38 cellular contexts compared by ENCODE assay signal in genomic region chr4:118026806-118027205, GRCh38. TPM values are rescaled to one million over a fixed set of nuclear protein-coding genes. Genes with fewer than 3 reads are reported as not detected.
"Had no signal": no experiment of that assay in that cellular context is flagged by ENCODE, and none has a peak within 500 bp of the region (broad histone marks: within the 10 kb centered on the region; RNA-seq: fewer than 3 reads in every experiment).

No MANE protein-coding gene starts in this region.

- H3K27ac ChIP-seq: adrenal gland, body of pancreas, brain microvascular endothelial cell, cardiac muscle cell, VCaP had no signal

- H3K36me3 ChIP-seq: adrenal gland, brain microvascular endothelial cell, cardiac muscle cell had no signal

- DNase-seq: activated B cell treated with CpG ODN at 0.5 μM for 24 hours; activated CD4-positive, alpha-beta memory T cell treated with anti-CD3 and anti-CD28 coated beads for 36 hours; activated CD4-positive, alpha-beta T cell treated with anti-CD3 and anti-CD28 coated beads for 4 hours; activated CD4-positive, alpha-beta T cell treated with anti-CD3 and anti-CD28 coated beads, Interleukin-2, amount 10 ng/mL, durations not matched to agents 24 days and 14 days; activated CD4-positive, alpha-beta T cell treated with anti-CD3 and anti-CD28 coated beads, Interleukin-2, amount 50 U/mL, for 1 hour; activated CD4-positive, alpha-beta T cell treated with anti-CD3 and anti-CD28 coated beads, Interleukin-2, amount 50 U/mL, for 4 hours; activated CD4-positive, CD25-positive, alpha-beta regulatory T cell treated with anti-CD3 and anti-CD28 coated beads, Interleukin-2, amount 50 U/mL, for 72 hours; activated CD8-positive, alpha-beta memory T cell treated with anti-CD3 and anti-CD28 coated beads, Interleukin-2, amount 50 U/mL, for 4 hours; activated CD8-positive, alpha-beta T cell treated with anti-CD3 and anti-CD28 coated beads for 36 hours; activated effector memory CD4-positive, alpha-beta T cell treated with anti-CD3 and anti-CD28 coated beads, Interleukin-2, amount 50 U/mL, for 16 hours; activated gamma-delta T cell treated with Interleukin-2 at 50 U/mL for 16 hours; activated naive CD4-positive, alpha-beta T cell; activated naive CD4-positive, alpha-beta T cell treated with anti-CD3 and anti-CD28 coated beads for 36 hours; activated naive CD4-positive, alpha-beta T cell treated with anti-CD3 and anti-CD28 coated beads, Interleukin-2, amount 50 U/mL, for 16 hours; activated naive CD8-positive, alpha-beta T cell treated with anti-CD3 and anti-CD28 coated beads for 36 hours; activated T-cell treated with anti-CD3 and anti-CD28 coated beads for 4 hours; activated T-cell treated with anti-CD3 and anti-CD28 coated beads, Interleukin-2, amount 50 U/mL, for 1 hour; activated T-cell treated with anti-CD3 and anti-CD28 coated beads, Interleukin-2, amount 50 U/mL, for 4 hours; activated T-cell treated with anti-CD3 and anti-CD28 coated beads, Interleukin-2, amount 50 U/mL, for 72 hours; adrenal gland; amniotic stem cell; aorta; body of pancreas; brain microvascular endothelial cell; caudate nucleus; cerebellar nuclear complex; T-helper 1 cell; T-helper 2 cell; T-helper 9 cell had no signal

- H3K27me3 ChIP-seq: adrenal gland, body of pancreas, brain microvascular endothelial cell, cardiac muscle cell had no signal

- H3K9me3 ChIP-seq: adrenal gland, body of pancreas had no signal

- H3K4me3 ChIP-seq: adrenal gland, body of pancreas, cardiac muscle cell had no signal

- ATAC-seq: activated CD8-positive, alpha-beta T cell treated with anti-CD3 and anti-CD28 coated beads for 36 hours; activated naive CD4-positive, alpha-beta T cell treated with anti-CD3 and anti-CD28 coated beads, Interleukin-2, amount 50 U/mL, for 72 hours; activated T-cell treated with anti-CD3 and anti-CD28 coated beads, Interleukin-2, amount 50 U/mL, for 4 hours; activated T-cell treated with anti-CD3 and anti-CD28 coated beads, Interleukin-2, amount 50 U/mL, for 72 hours; activated T-helper 17 cell treated with anti-CD3 and anti-CD28 coated beads, Interleukin-2, amount 50 U/mL, for 72 hours; body of pancreas had no signal

- FAIRE-seq: astrocyte, bronchial epithelial cell, TTC549 had no signal

- H3K4me1 ChIP-seq: adrenal gland, body of pancreas had no signal

RNA-seq across cellular contexts. Expression of gene NDST3, which starts 7.5 kb away (rescaled TPM):
- total RNA-seq: activated B cell treated with CpG ODN at 0.5 μM for 24 hours; activated CD4-positive, alpha-beta memory T cell treated with anti-CD3 and anti-CD28 coated beads for 36 hours; activated CD4-positive, alpha-beta T cell treated with anti-CD3 and anti-CD28 coated beads, Interleukin-2, amount 10 ng/mL, durations not matched to agents 24 days and 14 days; activated CD8-positive, alpha-beta memory T cell treated with anti-CD3 and anti-CD28 coated beads for 36 hours; activated CD8-positive, alpha-beta T cell treated with anti-CD3 and anti-CD28 coated beads for 36 hours; activated naive CD4-positive, alpha-beta T cell treated with anti-CD3 and anti-CD28 coated beads for 36 hours; activated naive CD4-positive, alpha-beta T cell treated with anti-CD3 and anti-CD28 coated beads, Interleukin-2, amount 50 U/mL, for 72 hours; activated naive CD8-positive, alpha-beta T cell treated with anti-CD3 and anti-CD28 coated beads for 36 hours; activated T-cell treated with anti-CD3 and anti-CD28 coated beads, Interleukin-2, amount 50 U/mL, for 4 hours; activated T-cell treated with anti-CD3 and anti-CD28 coated beads, Interleukin-2, amount 50 U/mL, for 72 hours; activated T-helper 1 cell treated with anti-CD3 and anti-CD28 coated beads, Interleukin-12 subunit alpha, Interleukin-12 subunit beta, Interleukin-2, Interleukin-4 antibody, amounts not matched to agents 30 ng/mL and 10 ng/mL and 1 ng/mL, durations not matched to agents 14 hours and 24 hours and 36 hours; activated T-helper 17 cell treated with anti-CD3 and anti-CD28 coated beads, Interleukin-2, amount 50 U/mL, for 72 hours; aorta; body of pancreas; bronchial epithelial cell had no signal
- polyA plus RNA-seq: aorta had no signal
